ENCODE assay signal across 1 cellular context in genomic region chr9:134338394-134339182, GRCh38.
A peak's percentile ranks its signal among the peaks of the same experiment; 100 is the strongest.
TF ChIP-seq lines count a peak whose summit lies in the region.

No MANE protein-coding gene starts in this region.

TF ChIP-seq in K562, 482 proteins besides CTCF, POLR2A, EP300 and RAD21 (continued from another document and continues in another):
- TF ChIP-seq GTF3C2 (IDR thresholded peaks at IDR 0.05; ENCODE audit: borderline replicate concordance, extremely low read depth, insufficient read length) (no peak), TAF15 (IDR thresholded peaks at IDR 0.05; ENCODE audit: low read depth, low read length) (no peak), ZNF431 (CRISPR knock-in tag; IDR thresholded peaks at IDR 0.05) (no peak), NBN (IDR thresholded peaks at IDR 0.05; ENCODE audit: low read depth) (no peak), E2F6 (IDR thresholded peaks at IDR 0.05; ENCODE audit: borderline replicate concordance in 1 of 2, extremely low read depth in 1 of 2, insufficient read depth in 1 of 2, insufficient read length in 1 of 2, low read depth in 1 of 2, low read length in 1 of 2, poor library complexity in 1 of 2, severe bottlenecking in 1 of 2) (peak; percentile 23 to 54), SMARCC2 (IDR thresholded peaks at IDR 0.05; ENCODE audit: low read depth) (peak; percentile 92), FOSL1 (tag; conservative IDR thresholded peaks at IDR 0.05) (peak; percentile 40), RB1 (IDR thresholded peaks at IDR 0.05; ENCODE audit: low read depth) (peak; percentile 32), VEZF1 (CRISPR knock-in tag; IDR thresholded peaks at IDR 0.05) (peak; percentile 97), TAF1 (IDR thresholded peaks at IDR 0.05; ENCODE audit: control insufficient read depth, extremely low read depth, insufficient read depth, low read length, severe bottlenecking) (peak; percentile 42), ZNF830 (CRISPR knock-in tag; IDR thresholded peaks at IDR 0.05) (0 out of 2 replicates have a peak, but pooled peaks have one; percentile 23), ETV5 (CRISPR knock-in tag; IDR thresholded peaks at IDR 0.05; ENCODE audit: low read depth) (peak; percentile 85), ZNF253 (CRISPR knock-in tag; conservative IDR thresholded peaks at IDR 0.05) (no peak), MIER1 (IDR thresholded peaks at IDR 0.05; ENCODE audit: low read depth) (0 out of 2 replicates have a peak, but pooled peaks have one; percentile 63), ZFX (CRISPR knock-in tag; IDR thresholded peaks at IDR 0.05) (peak; percentile 69), PKNOX1 (IDR thresholded peaks at IDR 0.05) (peak; percentile 49; the same call in 1 of the 2 replicates), MXI1 (IDR thresholded peaks at IDR 0.05; ENCODE audit: low read depth, low read length) (peak; percentile 92), MECOM (CRISPR knock-in tag; IDR thresholded peaks at IDR 0.05) (peak; percentile 78; the same call in 1 of the 2 replicates), ZBTB33 (CRISPR knock-in tag; IDR thresholded peaks at IDR 0.05) (peak; percentile 56; the same call in 1 of the 2 replicates), PML (IDR thresholded peaks at IDR 0.05; ENCODE audit: low read length) (peak; percentile 94), KLF1 (tag; IDR thresholded peaks at IDR 0.05) (peak; percentile 63; the same call in 1 of the 2 replicates), ILF3 (IDR thresholded peaks at IDR 0.05; ENCODE audit: borderline replicate concordance) (no peak), HLTF (IDR thresholded peaks at IDR 0.05) (no peak), NR4A1 (CRISPR knock-in tag; IDR thresholded peaks at IDR 0.05) (no peak), NR4A1 (tag; IDR thresholded peaks at IDR 0.05) (peak; percentile 78; the same call in 1 of the 2 replicates), ZNF24 (IDR thresholded peaks at IDR 0.05) (peak; percentile 98), CBFA2T2 (conservative IDR thresholded peaks at IDR 0.05) (peak; percentile 98), L3MBTL2 (IDR thresholded peaks at IDR 0.05) (peak; percentile 65), MYNN (IDR thresholded peaks at IDR 0.05) (peak; percentile 98), MYNN (CRISPR knock-in tag; IDR thresholded peaks at IDR 0.05) (no peak), PTBP1 (IDR thresholded peaks at IDR 0.05; ENCODE audit: low read depth, low read length) (peak; percentile 71; the same call in 1 of the 2 replicates), NR2C2 (CRISPR knock-in tag; IDR thresholded peaks at IDR 0.05) (no peak), NR2C2 (tag; IDR thresholded peaks at IDR 0.05) (peak; percentile 60), PREB (CRISPR knock-in tag; IDR thresholded peaks at IDR 0.05) (no peak), ZNF316 (IDR thresholded peaks at IDR 0.05) (no peak), NCOA6 (IDR thresholded peaks at IDR 0.05) (no peak), MAX (CRISPR knock-in tag; IDR thresholded peaks at IDR 0.05) (peak; percentile 98), NCOR1 (IDR thresholded peaks at IDR 0.05) (peak; percentile 99), ZBTB9 (CRISPR knock-in tag; IDR thresholded peaks at IDR 0.05) (peak; percentile 83; the same call in 1 of the 2 replicates), REST (CRISPR knock-in tag; IDR thresholded peaks at IDR 0.05; ENCODE audit: low read depth) (no peak), SP2 (IDR thresholded peaks at IDR 0.05; ENCODE audit: extremely low read depth, low read depth, low read length, poor library complexity, severe bottlenecking) (no peak), PRPF4 (IDR thresholded peaks at IDR 0.05; ENCODE audit: insufficient read depth, low read depth, low read length, poor library complexity, severe bottlenecking) (no peak), NEUROD1 (IDR thresholded peaks at IDR 0.05; ENCODE audit: borderline replicate concordance, low read depth, low read length, partially characterized antibody) (peak; percentile 86), PHB2 (IDR thresholded peaks at IDR 0.05; ENCODE audit: low read depth) (peak; percentile 94), ZBTB7A (IDR thresholded peaks at IDR 0.05; ENCODE audit: borderline replicate concordance, control insufficient read depth, low read depth, low read length) (peak; percentile 97)
